ENCODE assay signal across 26 cellular contexts in genomic region chr17:63978266-63979200, GRCh38. TPM values are rescaled to one million over a fixed set of nuclear protein-coding genes. Genes with fewer than 3 reads are reported as not detected.
"Had no signal": no experiment of that assay in that cellular context is flagged by ENCODE, and none has a peak within 500 bp of the region (broad histone marks: within the 10 kb centered on the region; RNA-seq: fewer than 3 reads in every experiment).

No MANE protein-coding gene starts in this region.

- H3K4me3 Mint-ChIP-seq: natural killer cell; neural crest cell; stimulated activated naive B cell treated with anti-CD40 and anti-IgM and Interleukin-4, amounts not matched to agents 10 μg/mL and 1 μg/mL and 100 μg/mL, for 72 hours had no signal

- H3K27ac Mint-ChIP-seq: natural killer cell; progenitor cell of endocrine pancreas; stimulated activated naive B cell treated with anti-CD40 and anti-IgM and Interleukin-4, amounts not matched to agents 10 μg/mL and 1 μg/mL and 100 μg/mL, for 72 hours had no signal

- DNase-seq: cerebellar nuclear complex; dermis blood vessel endothelial cell; foreskin keratinocyte; head of caudate nucleus; hippocampal formation; kidney glomerular epithelial cell; mammary epithelial cell; mucosa of descending colon; natural killer cell; nucleus accumbens; pancreas; stimulated activated CD4-positive, alpha-beta T cell treated with anti-CD3 and anti-CD28 coated beads, Interleukin-2, amount 100 ng/mL, for 24 hours; stimulated activated CD4-positive, alpha-beta T cell treated with anti-CD3 and anti-CD28 coated beads, Interleukin-4, amount 100 ng/mL, for 4 hours; stimulated activated naive B cell treated with anti-CD40 and anti-IgM and Interleukin-4, amounts not matched to agents 10 μg/mL and 1 μg/mL and 100 μg/mL, for 72 hours; stomach; upper lobe of right lung had no signal

- H3K9me3 Mint-ChIP-seq: natural killer cell had no signal

- H3K36me3 ChIP-seq: cardiac muscle cell, pancreas, stomach, upper lobe of right lung had no signal

- H3K4me3 ChIP-seq: cardiac muscle cell, mucosa of descending colon, pancreas, skin epidermis, stomach, upper lobe of right lung had no signal

- H3K27ac ChIP-seq: cardiac muscle cell, foreskin keratinocyte, pancreas, skin epidermis, stomach, upper lobe of right lung had no signal

- H3K9me3 ChIP-seq: mucosa of descending colon, pancreas, upper lobe of right lung had no signal

- H3K27me3 ChIP-seq: cardiac muscle cell, foreskin keratinocyte, pancreas, upper lobe of right lung had no signal

- H3K4me1 ChIP-seq: foreskin keratinocyte, pancreas had no signal

- H3K36me3 Mint-ChIP-seq: natural killer cell had no signal

- ATAC-seq: foreskin keratinocyte; left lobe of liver; mucosa of descending colon; natural killer cell; pancreas; sciatic nerve; stimulated activated naive B cell treated with anti-CD40 and anti-IgM and Interleukin-4, amounts not matched to agents 10 μg/mL and 1 μg/mL and 100 μg/mL, for 72 hours; upper lobe of right lung had no signal

- H3K4me1 Mint-ChIP-seq: neural crest cell had no signal

RNA-seq across cellular contexts. Expression of gene SCN4A, which starts 5.8 kb away (rescaled TPM):
- total RNA-seq: epithelial cell of proximal tubule, foreskin keratinocyte, mammary epithelial cell, renal cortical epithelial cell, upper lobe of right lung had no signal
- polyA plus RNA-seq: cardiac muscle cell, foreskin keratinocyte had no signal

RNA-seq across cellular contexts. Expression of gene PRR29, which starts 19.6 kb away (rescaled TPM):
- total RNA-seq: foreskin keratinocyte, mucosa of descending colon had no signal

RNA-seq across cellular contexts. Expression of gene ICAM2, which starts 41.9 kb away (rescaled TPM):
- total RNA-seq: cardiac muscle cell, neural crest cell had no signal

RNA-seq across cellular contexts. Expression of gene CD79B, which starts 46.4 kb away (rescaled TPM):
- total RNA-seq: cardiac muscle cell, epithelial cell of proximal tubule, foreskin keratinocyte, progenitor cell of endocrine pancreas, renal cortical epithelial cell had no signal
- polyA plus RNA-seq: foreskin keratinocyte had no signal

RNA-seq across cellular contexts. Expression of gene GH1, which starts 59.9 kb away (rescaled TPM):
- total RNA-seq: cardiac muscle cell, dermis blood vessel endothelial cell, epithelial cell of proximal tubule, foreskin keratinocyte, left lobe of liver, lower leg skin, mammary epithelial cell, mesenteric fat pad, mucosa of descending colon, natural killer cell, neural crest cell, pancreas, progenitor cell of endocrine pancreas, renal cortical epithelial cell, sciatic nerve, stomach, upper lobe of right lung had no signal
- polyA plus RNA-seq: cardiac muscle cell, foreskin keratinocyte, mammary epithelial cell, pancreas, stomach had no signal
